In the genomic region with DNA sequence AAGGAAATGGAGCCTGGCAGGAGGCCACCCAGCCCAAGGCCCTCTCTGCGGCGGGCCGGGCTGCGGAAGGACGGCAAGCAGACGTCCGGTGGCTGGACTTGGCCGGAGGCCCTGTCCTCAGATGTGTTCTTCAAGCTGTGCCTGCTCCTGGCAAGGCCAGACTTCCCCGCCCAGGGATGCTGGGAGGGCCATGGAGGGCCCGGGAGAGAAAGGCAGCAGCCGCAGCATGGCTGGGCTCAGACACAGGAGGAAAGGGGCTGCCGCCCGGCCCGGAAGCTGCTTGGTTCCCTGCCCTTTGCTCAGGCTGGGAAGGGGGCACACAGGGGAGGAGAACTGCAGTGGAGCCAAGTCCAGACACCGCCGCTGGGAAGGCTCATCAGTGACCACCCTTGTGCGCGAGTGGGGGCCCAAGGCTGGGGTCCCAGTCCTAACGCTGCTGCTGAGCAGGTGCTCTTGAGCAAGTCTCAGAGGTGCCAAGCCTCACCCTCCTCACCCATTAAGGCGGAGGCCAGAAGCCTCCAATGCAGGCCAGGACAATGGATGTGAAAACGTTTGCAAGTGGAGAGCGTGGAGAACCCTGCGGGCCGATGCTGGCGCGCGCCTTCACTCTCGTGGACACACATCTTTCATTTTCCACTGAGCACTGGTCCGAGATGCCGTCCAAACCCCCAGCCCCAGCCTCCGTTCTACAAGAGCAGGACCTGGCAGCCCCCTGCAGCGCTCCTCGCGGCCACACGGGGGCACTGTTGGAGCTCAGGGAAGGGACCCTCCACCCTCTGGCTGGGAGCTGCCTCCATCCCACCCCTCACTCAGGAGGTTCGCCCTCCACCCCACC, we compare ENCODE assay signal across 8 cellular contexts. TPM values are rescaled to one million over a fixed set of nuclear protein-coding genes. Genes with fewer than 3 reads are reported as not detected.
DNase-seq lines count a peak whose midpoint lies in the region; ATAC-seq, FAIRE-seq and TF ChIP-seq lines count a peak whose summit lies in the region.

No MANE protein-coding gene starts in this region.

- intact Hi-C loops in PC-9 (cut with micrococcal nuclease; ENCODE audit: unreplicated experiment) (loop anchor here (2.0 kb wide), 2 partner anchors 19 to 63 kb away; no protein-coding TSS in a partner anchor), psoas muscle (cut with DNase I) (loop anchor here in 1 of 2 donors (5.0 kb wide), 1 partner anchor 73 kb away; no protein-coding TSS in a partner anchor), aorta (cut with DNase I) (loop anchor here in 1 of 2 donors (10.0 kb wide), 1 partner anchor 141 kb away; no protein-coding TSS in a partner anchor)

- no peaks in the 10 kb centered on the region for H3K9me3 ChIP-seq in A549
- H3K9me3 ChIP-seq in PC-9 (ENCODE audit: insufficient read depth, low read depth), result no peaks in the 10 kb centered on the region
- H3K9me3 ChIP-seq in psoas muscle, result no peaks in the 10 kb centered on the region
- no peaks in the 10 kb centered on the region for H3K9me3 ChIP-seq in aorta (ENCODE audit: control insufficient read depth, low read length)

- FAIRE-seq in A549 (lab: Jason Lieb, UNC), result no peak
- no peak for FAIRE-seq in GM12891 (lab: Jason Lieb, UNC)

- H3K27ac ChIP-seq in A549 (0 out of 6 replicates have a peak overlapping the region, but pooled peaks of 1 of the 2 experiments have one; percentile 17), PC-9 (no peak overlapping the region), psoas muscle (no peak overlapping the region), aorta (ENCODE audit: low read depth in 1 of 2, low read length in 2 of 2) (no peak overlapping the region)

- POLR2A ChIA-PET in A549 (lab: Yijun Ruan, JAX), result interaction anchor here (0.5 kb wide), 1 partner anchor 280 kb away, joined by 3 read pairs; no protein-coding TSS in a partner anchor
- POLR2A ChIA-PET in PC-9 (lab: Charles Lee; ENCODE audit: unreplicated experiment), result interaction anchor here (0.7 kb wide), 1 partner anchor 18 kb away, joined by 3 read pairs; a partner anchor contains a TSS

- H3K27me3 ChIP-seq in PC-9 (ENCODE audit: insufficient read depth, low read depth) (no peaks in the 10 kb centered on the region), psoas muscle (ENCODE audit: insufficient read depth in 3 of 3, low read length in 2 of 3) (peaks cover 0 to 17% (median 6%) of the 10 kb centered on the region in 3 donors), aorta (ENCODE audit: control insufficient read depth in 1 of 2, insufficient read depth in 2 of 2, low read length in 1 of 2) (no peaks in the 10 kb centered on the region)

- no TSS peak for BruUV-seq in PC-9 (replicated peaks; lab: Mats Ljungman, UMichigan)

- H3K79me2 ChIP-seq in PC-9 (ENCODE audit: low read depth), result no peaks in the 10 kb centered on the region

- peak; percentile 41 to 79; a peak in 3 of 6 replicates for ATAC-seq in A549
- ATAC-seq in psoas muscle, result peak; percentile 53 to 81 (median 64)
- peak; percentile 80 for ATAC-seq in aorta (ENCODE audit: low FRiP score)
- ATAC-seq in GM19467 (IDR thresholded peaks at IDR 0.05; ENCODE audit: unreplicated experiment), result no peak

- DNase-seq in A549 (ENCODE audit: low read depth in 1 of 2, low spot score in 1 of 2), result peak; percentile 53 to 66
- DNase-seq in GM12891 (ENCODE audit: insufficient read length, low spot score), result peak; percentile 87
- peak in 1 of 2 experiments; percentile 65 for DNase-seq in PC-9
- DNase-seq in activated effector memory CD4-positive, alpha-beta T cell treated with Interleukin-2 at 50 U/mL for 16 hours, result peak; percentile 23
- peak; percentile 24 for DNase-seq in globus pallidus (ENCODE audit: low spot score)
- peak; percentile 80 to 86 for DNase-seq in psoas muscle
- peak; percentile 87 to 90 for DNase-seq in aorta

- peaks cover 36% of the 10 kb centered on the region for H3K4me1 ChIP-seq in A549
- H3K4me1 ChIP-seq in PC-9 (replicated peaks; ENCODE audit: insufficient read depth), result peaks cover 17% of the 10 kb centered on the region
- peaks cover 8% of the 10 kb centered on the region for H3K4me1 ChIP-seq in psoas muscle
- H3K4me1 ChIP-seq in aorta (ENCODE audit: control insufficient read depth in 1 of 2, insufficient read depth in 2 of 2, low read length in 2 of 2), result no peaks in the 10 kb centered on the region

- H3K36me3 ChIP-seq in PC-9 (ENCODE audit: low read depth) (no peaks in the 10 kb centered on the region), psoas muscle (ENCODE audit: insufficient read depth in 1 of 2, low read depth in 1 of 2) (no peaks in the 10 kb centered on the region), aorta (ENCODE audit: control insufficient read depth in 1 of 2, insufficient read depth in 2 of 2, low read length in 1 of 2) (no peaks in the 10 kb centered on the region)

- H3K4me3 ChIP-seq in A549 (no peak overlapping the region), PC-9 (no peak overlapping the region), psoas muscle (no peak overlapping the region), aorta (ENCODE audit: low read length in 2 of 2) (no peak overlapping the region)

- H3K4me2 ChIP-seq in A549 (peak overlapping the region; percentile 65; the same call in 2 of the 3 replicates), PC-9 (0 out of 2 replicates have a peak overlapping the region, but pooled peaks have one; percentile 6)

- H3K9me2 ChIP-seq in PC-9 (ENCODE audit: insufficient read depth), result no peaks in the 10 kb centered on the region

- no peak for TF ChIP-seq EP300 in A549 (IDR thresholded peaks at IDR 0.05)

- TF ChIP-seq POLR2A in A549 (IDR thresholded peaks at IDR 0.05; ENCODE audit: low read length) (no peak), GM12891 (IDR thresholded peaks at IDR 0.05; ENCODE audit: low read depth, low read length) (no peak)

- CTCF ChIA-PET in A549 (lab: Yijun Ruan, JAX), result interaction anchor here (0.5 to 4.5 kb wide), 49 partner anchors 8 to 722 kb away, joined by 3 to 43 read pairs (median 4); a partner anchor contains a TSS
- CTCF ChIA-PET in PC-9 (lab: Charles Lee), result interaction anchor here (0.5 to 2.4 kb wide), 9 partner anchors 16 to 942 kb away, joined by 3 to 11 read pairs (median 4); a partner anchor contains a TSS

- no peaks in the 10 kb centered on the region for H3F3A ChIP-seq in PC-9 (ENCODE audit: insufficient read depth, low read depth)

- no peak overlapping the region for H2AFZ ChIP-seq in PC-9

- WGBS in A549 (ENCODE audit: missing lambda C conversion rate), result 35% methylated on average over 30 of the region's 36 CpGs
- 18 to 24% (median 19%) methylated on average over 34 to 36 of the region's 36 CpGs for WGBS in psoas muscle, 3 donors
- 19 to 24% methylated on average over 31 to 36 of the region's 36 CpGs for WGBS in aorta, 2 donors

- TF ChIP-seq CTCF in A549 (IDR thresholded peaks at IDR 0.05), result peak; percentile 80
- peak; percentile 99 for TF ChIP-seq CTCF in PC-9 (conservative IDR thresholded peaks at IDR 0.05)
- TF ChIP-seq CTCF in psoas muscle (IDR thresholded peaks at IDR 0.05), result peak; percentile 78

- peak; percentile 77 to 87 for TF ChIP-seq RAD21 in A549 (conservative IDR thresholded peaks at IDR 0.05 in 1 of 2, IDR thresholded peaks at IDR 0.05 in 1 of 2)

- H4K20me1 ChIP-seq in PC-9 (ENCODE audit: insufficient read depth), result no peaks in the 10 kb centered on the region

TF ChIP-seq in A549, 52 proteins besides CTCF, POLR2A, EP300 and RAD21 (continues in another document):
- TF ChIP-seq ZFP36 (IDR thresholded peaks at IDR 0.05; ENCODE audit: borderline replicate concordance, partially characterized antibody), result peak; percentile 70

TF ChIP-seq in GM12891, 5 proteins besides CTCF, POLR2A, EP300 and RAD21:
- TF ChIP-seq POLR2AphosphoS5 (IDR thresholded peaks at IDR 0.05; ENCODE audit: low read depth, low read length), result no peak

RNA-seq across cellular contexts. Expression of a gene that starts 7.9 kb away (rescaled TPM):
- polyA plus RNA-seq in A549 (2011; rRNA removed), result not detected in 2 replicates
- not detected in 2 replicates for polyA plus RNA-seq in A549 (2012; cell fraction: cytosol; rRNA removed)
- polyA plus RNA-seq in A549 (2012; cell fraction: nucleus; rRNA removed), result 0.01 and 0.04 TPM in 2 replicates
- polyA plus RNA-seq in A549 (2017; fragmentation: RNase III; extraction: RNeasy Plus Mini Kit Qiagen cat#74134 plus additional on column Dnase treatment), result not detected in 3 replicates
- polyA minus RNA-seq in A549 (2011; rRNA and poly(A)+ RNA removed), result not detected in 2 replicates
- not detected for polyA plus RNA-seq in GM12891 (2012; ENCODE audit: low read depth, missing spikeins)
- total RNA-seq in PC-9 (2021), result not detected in 2 replicates
- not detected for total RNA-seq in psoas muscle
- under 1 TPM in 1 of 3 donors, not detected in 2; 0.01 TPM for polyA plus RNA-seq in psoas muscle
- total RNA-seq in aorta, result under 1 TPM; 0.13 to 0.45 TPM
- polyA plus RNA-seq in aorta, result not detected

RNA-seq across cellular contexts. Expression of a gene that starts 18.1 kb away (rescaled TPM):
- polyA plus RNA-seq in A549 (2011; rRNA removed), result not detected in 2 replicates
- 0.03 and 0.04 TPM in 2 replicates for polyA plus RNA-seq in A549 (2012; cell fraction: cytosol; rRNA removed)
- polyA plus RNA-seq in A549 (2012; cell fraction: nucleus; rRNA removed), result 0.05 TPM in 1 of 2 replicates, not detected in the other
- not detected in 3 replicates for polyA plus RNA-seq in A549 (2017; fragmentation: RNase III; extraction: RNeasy Plus Mini Kit Qiagen cat#74134 plus additional on column Dnase treatment)
- polyA minus RNA-seq in A549 (2011; rRNA and poly(A)+ RNA removed), result not detected in 2 replicates
- not detected for polyA plus RNA-seq in GM12891 (2012; ENCODE audit: low read depth, missing spikeins)
- 68.8 and 84.0 TPM in 2 replicates for total RNA-seq in PC-9 (2021)
- total RNA-seq in psoas muscle, result not detected
- polyA plus RNA-seq in psoas muscle, result not detected
- total RNA-seq in aorta, result not detected
- 1 to 10 TPM in 1 of 2 donors, not detected in 1; 5.5 TPM for polyA plus RNA-seq in aorta

RNA-seq across cellular contexts. Expression of a gene that starts 45.4 kb away (rescaled TPM):
- polyA plus RNA-seq in A549 (2011; rRNA removed) (not detected in 2 replicates), A549 (2017; fragmentation: RNase III; extraction: RNeasy Plus Mini Kit Qiagen cat#74134 plus additional on column Dnase treatment) (not detected in 3 replicates), psoas muscle (1 to 10 TPM in 1 of 3 donors, under 1 TPM in 1, not detected in 1; 0.11 to 1.3 TPM), aorta (not detected)
- polyA plus RNA-seq in A549 (2012; cell fraction: cytosol; rRNA removed), result not detected in 2 replicates
- polyA plus RNA-seq in A549 (2012; cell fraction: nucleus; rRNA removed), result not detected in 2 replicates
- not detected in 2 replicates for polyA minus RNA-seq in A549 (2011; rRNA and poly(A)+ RNA removed)
- polyA plus RNA-seq in GM12891 (2012; ENCODE audit: low read depth, missing spikeins), result not detected
- total RNA-seq in PC-9 (2021) (not detected in 2 replicates), psoas muscle (under 1 TPM in 1 of 4 donors, not detected in 3; 0.30 TPM), aorta (not detected)

Comparison
In these comparisons a context has a peak if more than half of its experiments do, and no peak if none do; other contexts are left out.
1. RNA of a gene that starts 18.1 kb away (total RNA-seq): 68.8 to 84.0 TPM in PC-9; not detected in aorta and not detected in psoas muscle; every median in the first group is over 10 times any median in the second.
2. Peak in every context shown above with its lines, with median percentiles within 50 percentile points of each other: CTCF ChIP-seq.